In the genomic region with DNA sequence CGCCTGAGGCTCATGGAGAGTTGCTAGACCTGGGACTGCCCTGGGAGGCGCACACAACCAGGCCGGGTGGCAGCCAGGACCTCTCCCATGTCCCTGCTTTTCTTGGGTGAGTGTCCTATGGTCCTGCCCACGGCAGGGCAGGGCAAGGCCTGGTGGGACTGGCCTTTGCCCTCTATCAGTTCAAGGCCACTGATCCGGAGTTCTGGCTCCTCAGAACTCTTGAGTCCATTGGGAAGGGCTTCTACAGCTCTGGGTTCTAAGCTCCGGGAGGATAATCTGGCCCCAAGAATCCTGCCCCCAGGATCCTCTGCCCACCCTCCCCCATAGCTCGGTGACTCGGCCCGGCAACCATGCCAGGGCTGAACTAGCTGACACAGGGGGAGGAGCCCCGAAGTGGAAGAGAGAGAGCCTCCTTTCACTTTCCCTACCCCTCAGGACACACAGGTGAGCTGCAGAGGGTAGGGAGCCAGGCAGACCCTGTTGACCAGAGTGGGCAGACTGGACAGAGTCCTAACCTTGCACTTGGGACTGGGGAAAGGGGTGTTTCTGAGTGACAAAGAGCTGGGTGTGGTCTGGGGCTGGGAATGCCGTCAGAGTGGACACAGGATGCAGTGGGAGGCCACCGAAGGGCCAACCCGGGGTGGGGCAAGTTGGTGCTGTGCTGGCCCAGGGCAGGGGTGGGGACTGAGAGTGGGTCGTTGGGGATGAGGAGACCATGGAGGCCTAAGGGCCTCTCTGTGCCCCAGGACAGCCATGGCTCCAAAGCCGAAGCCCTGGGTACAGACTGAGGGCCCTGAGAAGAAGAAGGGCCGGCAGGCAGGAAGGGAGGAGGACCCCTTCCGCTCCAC, we compare ENCODE assay signal across 8 cellular contexts. TPM values are rescaled to one million over a fixed set of nuclear protein-coding genes. Genes with fewer than 3 reads are reported as not detected.
DNase-seq lines count a peak whose midpoint lies in the region; ATAC-seq and TF ChIP-seq lines count a peak whose summit lies in the region.

No MANE protein-coding gene starts in this region.

- peaks cover 6% of the 10 kb centered on the region; the same call in 1 of the 2 replicates for H3K36me3 ChIP-seq in BJ (ENCODE audit: control insufficient read depth, insufficient read depth, low read length)
- peaks cover 8% of the 10 kb centered on the region; the same call in 1 of the 2 replicates for H3K36me3 ChIP-seq in OCI-LY1 (ENCODE audit: insufficient read depth, low read length)
- no peaks in the 10 kb centered on the region for H3K36me3 ChIP-seq in cardiac muscle cell
- H3K36me3 ChIP-seq in rectal smooth muscle tissue (ENCODE audit: control insufficient read depth, insufficient read depth, low read length), result no peaks in the 10 kb centered on the region

- TF ChIP-seq CTCF in BJ (IDR thresholded peaks at IDR 0.05; ENCODE audit: insufficient read depth, low read depth, low read length) (no peak), OCI-LY1 (IDR thresholded peaks at IDR 0.05; ENCODE audit: low read length) (no peak), cardiac muscle cell (IDR thresholded peaks at IDR 0.05; ENCODE audit: low read depth, low read length) (no peak)

- H2AFZ ChIP-seq in OCI-LY1 (ENCODE audit: low read length), result no peak overlapping the region

- H3K4me3 ChIP-seq in BJ (ENCODE audit: low read depth, low read length), result peak overlapping the region; percentile 36
- H3K4me3 ChIP-seq in OCI-LY1 (ENCODE audit: low read depth, low read length, poor library complexity, severe bottlenecking), result peak overlapping the region; percentile 62
- peak overlapping the region; percentile 0 for H3K4me3 ChIP-seq in cardiac muscle cell
- peak overlapping the region; percentile 74 for H3K4me3 ChIP-seq in rectal smooth muscle tissue (ENCODE audit: low read length)

- H3K9ac ChIP-seq in OCI-LY1 (ENCODE audit: low read length) (peak overlapping the region; percentile 74), rectal smooth muscle tissue (ENCODE audit: low read length) (peak overlapping the region; percentile 97)

- no peaks in the 10 kb centered on the region for H4K20me1 ChIP-seq in OCI-LY1 (ENCODE audit: insufficient read depth, low read length)

- no peak overlapping the region for H3K27ac ChIP-seq in OCI-LY1 (ENCODE audit: low read depth, low read length, poor library complexity, severe bottlenecking)
- peak overlapping the region; percentile 81 for H3K27ac ChIP-seq in cardiac muscle cell
- H3K27ac ChIP-seq in rectal smooth muscle tissue (ENCODE audit: low read depth, low read length), result peak overlapping the region; percentile 94

- CTCF ChIA-PET in BJ (lab: Yijun Ruan, JAX), result interaction anchor here (0.8 to 5.2 kb wide), 19 partner anchors 11 to 196 kb away, joined by 3 to 53 read pairs (median 7); a partner anchor contains a TSS

- H3F3A ChIP-seq in OCI-LY1 (ENCODE audit: insufficient read depth, low read length), result no peaks in the 10 kb centered on the region

- ATAC-seq in GM21528 (IDR thresholded peaks at IDR 0.05; ENCODE audit: low FRiP score, unreplicated experiment) (peak; percentile 25), GM19328 (IDR thresholded peaks at IDR 0.05; ENCODE audit: unreplicated experiment) (no peak)

- H3K9me3 ChIP-seq in OCI-LY1 (ENCODE audit: low read length) (no peaks in the 10 kb centered on the region), cardiac muscle cell (ENCODE audit: low read depth) (no peaks in the 10 kb centered on the region)

- peak overlapping the region; percentile 78 for H3K4me2 ChIP-seq in OCI-LY1 (ENCODE audit: low read length)

- POLR2A ChIA-PET in BJ (lab: Charles Lee), result interaction anchor here (0.6 kb wide), 2 partner anchors 110 to 253 kb away, joined by 6 to 23 read pairs; no protein-coding TSS in a partner anchor

- DNase-seq in BJ (ENCODE audit: low read depth), result no peak
- DNase-seq in activated naive CD4-positive, alpha-beta T cell treated with Interleukin-2 at 50 U/mL for 16 hours, result peak; percentile 64
- peak in 1 of 2 donors; percentile 62 for DNase-seq in cardiac muscle cell (ENCODE audit: low read depth in 1 of 2, low spot score in 1 of 2)
- no peak for DNase-seq in GDM1 (lab: John Stamatoyannopoulos, UW)

- peaks cover 7% of the 10 kb centered on the region; the same call in 1 of the 2 replicates for H3K79me2 ChIP-seq in OCI-LY1 (ENCODE audit: insufficient read depth, low read length)

- no peaks in the 10 kb centered on the region for H3K27me3 ChIP-seq in BJ (ENCODE audit: control insufficient read depth, insufficient read depth, low read length)
- H3K27me3 ChIP-seq in OCI-LY1 (ENCODE audit: insufficient read depth, low read length), result no peaks in the 10 kb centered on the region
- no peaks in the 10 kb centered on the region for H3K27me3 ChIP-seq in cardiac muscle cell
- no peaks in the 10 kb centered on the region for H3K27me3 ChIP-seq in rectal smooth muscle tissue (ENCODE audit: control insufficient read depth, insufficient read depth, low read length)

- H3K4me1 ChIP-seq in OCI-LY1 (ENCODE audit: insufficient read depth, low read length, severe bottlenecking), result peaks cover 29% of the 10 kb centered on the region
- H3K4me1 ChIP-seq in cardiac muscle cell (ENCODE audit: low read depth), result peaks cover 15% of the 10 kb centered on the region
- peaks cover 15% of the 10 kb centered on the region for H3K4me1 ChIP-seq in rectal smooth muscle tissue (ENCODE audit: control insufficient read depth, insufficient read depth, low read length)

- no peaks in the 10 kb centered on the region for H3K9me2 ChIP-seq in OCI-LY1 (ENCODE audit: low read depth, low read length)

RNA-seq across cellular contexts. Expression of a gene that starts 0.7 kb away (rescaled TPM):
- polyA plus RNA-seq in BJ (2011; rRNA removed), result 24.4 and 33.0 TPM in 2 replicates
- polyA minus RNA-seq in BJ (2011; rRNA and poly(A)+ RNA removed), result 13.2 and 15.1 TPM in 2 replicates
- total RNA-seq in cardiac muscle cell, result 17.3 and 19.2 TPM in 2 replicates
- 23.7 and 26.6 TPM in 2 replicates for polyA plus RNA-seq in cardiac muscle cell

RNA-seq across cellular contexts. Expression of a gene that starts 1.1 kb away (rescaled TPM):
- polyA plus RNA-seq in BJ (2011; rRNA removed), result 16.5 and 23.4 TPM in 2 replicates
- polyA minus RNA-seq in BJ (2011; rRNA and poly(A)+ RNA removed), result 15.0 and 21.0 TPM in 2 replicates
- 22.3 and 22.4 TPM in 2 replicates for total RNA-seq in cardiac muscle cell
- polyA plus RNA-seq in cardiac muscle cell, result 32.8 and 38.2 TPM in 2 replicates

RNA-seq across cellular contexts. Expression of a gene that starts 12.4 kb away (rescaled TPM):
- polyA plus RNA-seq in BJ (2011; rRNA removed) (not detected in 2 replicates), cardiac muscle cell (0.94 and 2.2 TPM in 2 replicates)
- polyA minus RNA-seq in BJ (2011; rRNA and poly(A)+ RNA removed), result not detected in 2 replicates
- total RNA-seq in cardiac muscle cell, result 0.42 and 1.1 TPM in 2 replicates

RNA-seq across cellular contexts. Expression of a gene that starts 24.4 kb away (rescaled TPM):
- 55.9 and 88.7 TPM in 2 replicates for polyA plus RNA-seq in BJ (2011; rRNA removed)
- 44.2 and 76.7 TPM in 2 replicates for polyA minus RNA-seq in BJ (2011; rRNA and poly(A)+ RNA removed)
- total RNA-seq in cardiac muscle cell, result 151 and 226 TPM in 2 replicates
- polyA plus RNA-seq in cardiac muscle cell, result 114 and 122 TPM in 2 replicates

RNA-seq across cellular contexts. Expression of a gene that starts 31.0 kb away (rescaled TPM):
- polyA plus RNA-seq in BJ (2011; rRNA removed) (53.6 and 61.1 TPM in 2 replicates), cardiac muscle cell (23.3 and 29.9 TPM in 2 replicates)
- polyA minus RNA-seq in BJ (2011; rRNA and poly(A)+ RNA removed), result 24.5 and 35.5 TPM in 2 replicates
- total RNA-seq in cardiac muscle cell, result 19.8 and 27.8 TPM in 2 replicates

Comparison
In these comparisons a context has a peak if more than half of its experiments do, and no peak if none do; other contexts are left out.
1. H3K4me3 ChIP-seq: peak in every context shown above with its lines; median percentile 74 in rectal smooth muscle tissue; 62 in OCI-LY1; 36 in BJ; 0 in cardiac muscle cell.